30 cellular contexts compared by ENCODE assay signal in genomic region chr1:198541737-198542136, GRCh38. TPM values are rescaled to one million over a fixed set of nuclear protein-coding genes. Genes with fewer than 3 reads are reported as not detected.
"Had no signal": no experiment of that assay in that cellular context is flagged by ENCODE, and none has a peak within 500 bp of the region (broad histone marks: within the 10 kb centered on the region; RNA-seq: fewer than 3 reads in every experiment).

No MANE protein-coding gene starts in this region.

- H3K9me3 ChIP-seq: esophagus squamous epithelium, heart left ventricle, tibial artery had no signal

- DNase-seq: activated CD4-positive, alpha-beta T cell treated with anti-CD3 and anti-CD28 coated beads, Interleukin-2, amount 10 ng/mL, durations not matched to agents 7 days and 5 days; activated CD4-positive, CD25-positive, alpha-beta regulatory T cell treated with anti-CD3 and anti-CD28 coated beads, Interleukin-2, amount 50 U/mL, for 72 hours; activated CD8-positive, alpha-beta memory T cell treated with anti-CD3 and anti-CD28 coated beads, Interleukin-2, amount 10 ng/mL, durations not matched to agents 7 days and 5 days; activated CD8-positive, alpha-beta T cell treated with anti-CD3 and anti-CD28 coated beads for 36 hours; activated effector memory CD4-positive, alpha-beta T cell treated with anti-CD3 and anti-CD28 coated beads, Interleukin-2, amount 50 U/mL, for 16 hours; activated naive CD8-positive, alpha-beta T cell treated with anti-CD3 and anti-CD28 coated beads, Interleukin-2, amount 10 ng/mL, durations not matched to agents 7 days and 5 days; activated T-cell treated with anti-CD3 and anti-CD28 coated beads for 4 hours; amniotic stem cell; esophagus squamous epithelium; heart left ventricle; islet precursor cell; left cardiac atrium; mesenchymal stem cell; nucleus accumbens; right cardiac atrium; stimulated activated CD4-positive, alpha-beta T cell treated with anti-CD3 and anti-CD28 coated beads, Interleukin-1b, Interleukin-23, amount 100 ng/mL, for 48 hours; stimulated activated naive CD8-positive, alpha-beta T cell treated with anti-CD3 and anti-CD28 coated beads, Interleukin-15, amount 100 ng/mL, for 72 hours; tibial artery had no signal

- H3K27me3 Mint-ChIP-seq: activated CD4-positive, alpha-beta T cell treated with anti-CD3 and anti-CD28 coated beads, Interleukin-2, amount 10 ng/mL, durations not matched to agents 7 days and 5 days; activated CD8-positive, alpha-beta memory T cell treated with anti-CD3 and anti-CD28 coated beads, Interleukin-2, amount 10 ng/mL, durations not matched to agents 7 days and 5 days; activated CD8-positive, alpha-beta T cell treated with anti-CD3 and anti-CD28 coated beads for 36 hours; activated naive CD8-positive, alpha-beta T cell treated with anti-CD3 and anti-CD28 coated beads, Interleukin-2, amount 10 ng/mL, durations not matched to agents 7 days and 5 days; stimulated activated naive CD8-positive, alpha-beta T cell treated with anti-CD3 and anti-CD28 coated beads, Interleukin-15, amount 100 ng/mL, for 72 hours had no signal

- H3K36me3 ChIP-seq: esophagus squamous epithelium, heart left ventricle, tibial artery had no signal

- H3K4me3 ChIP-seq: coronary artery, esophagus squamous epithelium, heart left ventricle, skin epidermis, tibial artery had no signal

- H3K4me3 Mint-ChIP-seq: activated CD4-positive, alpha-beta T cell treated with anti-CD3 and anti-CD28 coated beads, Interleukin-2, amount 10 ng/mL, durations not matched to agents 7 days and 5 days; activated CD8-positive, alpha-beta memory T cell treated with anti-CD3 and anti-CD28 coated beads, Interleukin-2, amount 10 ng/mL, durations not matched to agents 7 days and 5 days; activated CD8-positive, alpha-beta T cell treated with anti-CD3 and anti-CD28 coated beads for 36 hours; activated naive CD8-positive, alpha-beta T cell treated with anti-CD3 and anti-CD28 coated beads, Interleukin-2, amount 10 ng/mL, durations not matched to agents 7 days and 5 days; stimulated activated naive CD8-positive, alpha-beta T cell treated with anti-CD3 and anti-CD28 coated beads, Interleukin-15, amount 100 ng/mL, for 72 hours had no signal

- H2AFZ ChIP-seq: parathyroid adenoma had no signal

- H3K27ac Mint-ChIP-seq: activated CD4-positive, alpha-beta T cell treated with anti-CD3 and anti-CD28 coated beads, Interleukin-2, amount 10 ng/mL, durations not matched to agents 7 days and 5 days; activated CD8-positive, alpha-beta memory T cell treated with anti-CD3 and anti-CD28 coated beads, Interleukin-2, amount 10 ng/mL, durations not matched to agents 7 days and 5 days; activated CD8-positive, alpha-beta T cell treated with anti-CD3 and anti-CD28 coated beads for 36 hours; stimulated activated naive CD8-positive, alpha-beta T cell treated with anti-CD3 and anti-CD28 coated beads, Interleukin-15, amount 100 ng/mL, for 72 hours had no signal

- ATAC-seq: activated CD8-positive, alpha-beta memory T cell treated with anti-CD3 and anti-CD28 coated beads, Interleukin-2, amount 10 ng/mL, durations not matched to agents 7 days and 5 days; activated CD8-positive, alpha-beta T cell treated with anti-CD3 and anti-CD28 coated beads for 36 hours; heart left ventricle; left cardiac atrium; right cardiac atrium; stimulated activated naive CD8-positive, alpha-beta T cell treated with anti-CD3 and anti-CD28 coated beads, Interleukin-15, amount 100 ng/mL, for 72 hours had no signal

- H3K4me1 ChIP-seq: esophagus squamous epithelium, parathyroid adenoma, tibial artery had no signal

- H3K79me2 ChIP-seq: parathyroid adenoma had no signal

- H3K27me3 ChIP-seq: esophagus squamous epithelium, heart left ventricle, tibial artery had no signal

- H3K27ac ChIP-seq: coronary artery, esophagus squamous epithelium, heart left ventricle, parathyroid adenoma, skin epidermis, tibial artery, VCaP had no signal

RNA-seq across cellular contexts. Expression of gene ATP6V1G3, which starts 1.3 kb away (rescaled TPM):
- total RNA-seq: activated CD4-positive, alpha-beta T cell treated with anti-CD3 and anti-CD28 coated beads, Interleukin-2, amount 10 ng/mL, durations not matched to agents 7 days and 5 days; activated CD8-positive, alpha-beta memory T cell treated with anti-CD3 and anti-CD28 coated beads, Interleukin-2, amount 10 ng/mL, durations not matched to agents 7 days and 5 days; activated CD8-positive, alpha-beta T cell treated with anti-CD3 and anti-CD28 coated beads for 36 hours; activated naive CD8-positive, alpha-beta T cell treated with anti-CD3 and anti-CD28 coated beads, Interleukin-2, amount 10 ng/mL, durations not matched to agents 7 days and 5 days; bronchial epithelial cell; esophagus squamous epithelium; heart left ventricle; left cardiac atrium; lower leg skin; mononuclear cell; myocyte; pulmonary artery endothelial cell; right cardiac atrium; T-helper 2 cell treated with Interferon-gamma antibody and Interleukin-4, amounts not matched to agents 100 ng/mL and 5 ng/mL, for 36 hours; ureter had no signal
- polyA plus RNA-seq: heart left ventricle, neural cell, right cardiac atrium had no signal
